ENCODE assay signal across 26 cellular contexts in the genomic region with DNA sequence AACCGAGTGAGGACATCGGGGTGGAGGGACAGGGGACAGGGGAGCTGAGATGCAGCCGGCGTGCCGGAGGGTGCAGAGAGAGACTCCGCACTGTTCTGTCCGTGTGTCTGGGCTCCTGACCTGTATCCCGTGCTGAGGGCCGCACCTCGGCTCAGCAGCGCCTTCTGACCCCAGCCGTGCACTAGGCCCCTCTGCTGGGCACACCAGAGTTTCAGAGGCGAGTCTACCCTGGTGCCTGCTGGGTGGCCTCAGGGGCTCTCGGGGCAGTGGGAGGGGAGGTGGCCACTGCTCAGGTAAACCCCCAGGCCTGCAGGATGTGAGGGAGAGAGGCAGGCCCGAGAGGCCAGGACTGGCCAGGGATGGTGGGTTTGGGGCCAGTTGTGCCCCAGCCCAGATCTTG.
"Had no signal": no experiment of that assay in that cellular context is flagged by ENCODE, and none has a peak within 500 bp of the region (broad histone marks: within the 10 kb centered on the region; RNA-seq: fewer than 3 reads in every experiment).

No MANE protein-coding gene starts in this region.

- H3K27ac ChIP-seq: body of pancreas, colonic mucosa, epithelial cell of prostate, heart left ventricle had no signal

- H3K9me3 ChIP-seq: body of pancreas, colonic mucosa, gastrocnemius medialis, heart left ventricle had no signal

- H3K36me3 ChIP-seq: colonic mucosa had no signal

- DNase-seq: activated CD4-positive, alpha-beta memory T cell treated with anti-CD3 and anti-CD28 coated beads, Interleukin-2, amount 10 ng/mL, durations not matched to agents 7 days and 5 days; activated CD4-positive, alpha-beta T cell treated with anti-CD3 and anti-CD28 coated beads for 1 hour; activated CD4-positive, alpha-beta T cell treated with anti-CD3 and anti-CD28 coated beads for 4 hours; activated CD4-positive, alpha-beta T cell treated with anti-CD3 and anti-CD28 coated beads, Interleukin-2, amount 10 ng/mL, durations not matched to agents 7 days and 5 days; activated CD4-positive, alpha-beta T cell treated with anti-CD3 and anti-CD28 coated beads, Interleukin-2, amount 50 U/mL, for 4 hours; activated CD8-positive, alpha-beta memory T cell treated with anti-CD3 and anti-CD28 coated beads, Interleukin-2, amount 50 U/mL, for 48 hours; activated gamma-delta T cell; activated naive CD4-positive, alpha-beta T cell treated with anti-CD3 and anti-CD28 coated beads, Interleukin-2, amount 50 U/mL, for 16 hours; activated naive CD4-positive, alpha-beta T cell treated with Interleukin-2 at 50 U/mL for 16 hours; activated T-cell treated with anti-CD3 and anti-CD28 coated beads for 4 hours; activated T-cell treated with anti-CD3 and anti-CD28 coated beads, Interleukin-2, amount 50 U/mL, for 24 hours; activated T-cell treated with anti-CD3 and anti-CD28 coated beads, Interleukin-2, amount 50 U/mL, for 72 hours; amniotic stem cell; aorta; body of pancreas; cerebellar nuclear complex; colonic mucosa; effector CD8-positive, alpha-beta T cell; foreskin fibroblast; gastrocnemius medialis; glutamatergic neuron; heart left ventricle; T-helper 2 cell had no signal

- H3K4me3 ChIP-seq: body of pancreas, colonic mucosa, gastrocnemius medialis, heart left ventricle had no signal

- FAIRE-seq: endometrium, endothelial cell of umbilical vein had no signal

- H3K27me3 ChIP-seq: body of pancreas, colonic mucosa, gastrocnemius medialis, heart left ventricle had no signal
